In genomic region chr22:24285245-24285644, GRCh38 we compare ENCODE assay signal across 11 cellular contexts. TPM values are rescaled to one million over a fixed set of nuclear protein-coding genes. Genes with fewer than 3 reads are reported as not detected.
DNase-seq lines count a peak whose midpoint lies in the region; TF ChIP-seq lines count a peak whose summit lies in the region.
"Had no signal": no experiment of that assay in that cellular context is flagged by ENCODE, and none has a peak within 500 bp of the region (broad histone marks: within the 10 kb centered on the region; RNA-seq: fewer than 3 reads in every experiment).

No MANE protein-coding gene starts in this region.

- peaks cover 32% of the 10 kb centered on the region for H3K4me1 ChIP-seq in cardiac muscle cell (ENCODE audit: low read depth)

- H3K9me3 ChIP-seq in cardiac muscle cell (ENCODE audit: low read depth) = no peaks in the 10 kb centered on the region

- intact Hi-C loops in cardiac septum (cut with DNase I) = loop anchor here (2.0 kb wide), 1 partner anchor 40 kb away; no protein-coding TSS in a partner anchor

- TF ChIP-seq CTCF in cardiac muscle cell (IDR thresholded peaks at IDR 0.05; ENCODE audit: low read depth, low read length) = no peak
- no peak for TF ChIP-seq CTCF in fibroblast of the aortic adventitia (IDR thresholded peaks at IDR 0.05; ENCODE audit: insufficient read depth, low read length)

- H3K4me3 ChIP-seq in cardiac muscle cell (no peak overlapping the region), fibroblast of the aortic adventitia (ENCODE audit: low read depth, low read length) (no peak overlapping the region)

- no peak for DNase-seq in cardiac muscle cell (ENCODE audit: low read depth in 1 of 2, low spot score in 1 of 2)
- no peak for DNase-seq in cardiac septum (ENCODE audit: low spot score)
- DNase-seq in SW480 (ENCODE audit: low spot score) = peak; percentile 90
- DNase-seq in fibroblast of the aortic adventitia (ENCODE audit: low read depth) = peak; percentile 19
- no peak for DNase-seq in substantia nigra (lab: John Stamatoyannopoulos, UW)
- DNase-seq in NCI-H2029 treated with DMSO at 0.1 percent for 48 hours (lab: John Stamatoyannopoulos, UW) = no peak
- DNase-seq in activated CD8-positive, alpha-beta memory T cell treated with anti-CD3 and anti-CD28 coated beads, Interleukin-2, amount 50 U/mL, for 48 hours = no peak
- no peak for DNase-seq in cerebellar nuclear complex (lab: John Stamatoyannopoulos, UW)
- DNase-seq: NCI-H2081 treated with DMSO at 0.1 percent for 48 hours had no signal

- H3K36me3 ChIP-seq in cardiac muscle cell = no peaks in the 10 kb centered on the region

- peak overlapping the region; percentile 63 for H3K27ac ChIP-seq in cardiac muscle cell
- peak overlapping the region; percentile 24 for H3K27ac ChIP-seq in substantia nigra (ENCODE audit: low read depth, low read length, poor library complexity, severe bottlenecking)
- H3K27ac ChIP-seq: parathyroid adenoma had no signal

- no peaks in the 10 kb centered on the region for H3K27me3 ChIP-seq in cardiac muscle cell

RNA-seq across cellular contexts. Expression of gene SPECC1L, which starts 14.6 kb away (rescaled TPM):
- total RNA-seq in cardiac muscle cell (36.9 and 43.2 TPM in 2 replicates), cardiac septum (52.8 TPM), fibroblast of the aortic adventitia (ENCODE audit: low replicate concordance) (31.0 and 43.2 TPM in 2 replicates)
- 19.7 and 26.9 TPM in 2 replicates for polyA plus RNA-seq in cardiac muscle cell

RNA-seq across cellular contexts. Expression of gene GGT5, which starts 40.4 kb away (rescaled TPM):
- total RNA-seq in cardiac muscle cell (0.21 and 0.35 TPM in 2 replicates), cardiac septum (12.2 TPM), fibroblast of the aortic adventitia (ENCODE audit: low replicate concordance) (4.4 and 27.8 TPM in 2 replicates)
- 2.3 and 3.6 TPM in 2 replicates for polyA plus RNA-seq in cardiac muscle cell
- total RNA-seq: HT1080 had no signal

Comparison
In these comparisons a context has a peak if more than half of its experiments do, and no peak if none do; other contexts are left out.
1. DNase-seq: peak in SW480 (single experiment) and fibroblast of the aortic adventitia (single experiment); none in cardiac muscle cell (0 of 2), cardiac septum (single experiment), substantia nigra (0 of 49), NCI-H2029 treated with DMSO at 0.1 percent for 48 hours (single experiment), activated CD8-positive, alpha-beta memory T cell treated with anti-CD3 and anti-CD28 coated beads, Interleukin-2, amount 50 U/mL, for 48 hours (single experiment) and cerebellar nuclear complex (0 of 2).